Comparison of ENCODE assay signal across 16 cellular contexts in genomic region chr1:206757524-206758266, GRCh38. TPM values are rescaled to one million over a fixed set of nuclear protein-coding genes. Genes with fewer than 3 reads are reported as not detected.
DNase-seq lines count a peak whose midpoint lies in the region; ATAC-seq, FAIRE-seq and TF ChIP-seq lines count a peak whose summit lies in the region.
"Had no signal": no experiment of that assay in that cellular context is flagged by ENCODE, and none has a peak within 500 bp of the region (broad histone marks: within the 10 kb centered on the region; RNA-seq: fewer than 3 reads in every experiment).

No MANE protein-coding gene starts in this region.

- H3K4me2 ChIP-seq in OCI-LY7 (ENCODE audit: low read length) = peak overlapping the region; percentile 18; the same call in 1 of the 2 replicates

- TF ChIP-seq CTCF in OCI-LY7 (conservative IDR thresholded peaks at IDR 0.05; ENCODE audit: low read length) = no peak
- no peak for TF ChIP-seq CTCF in bronchial epithelial cell (IDR thresholded peaks at IDR 0.05; ENCODE audit: insufficient read depth, low read length, severe bottlenecking)

- peaks cover 9% of the 10 kb centered on the region for H3K4me1 ChIP-seq in OCI-LY7 (ENCODE audit: insufficient read depth, low read length, poor library complexity, severe bottlenecking)
- H3K4me1 ChIP-seq: upper lobe of left lung had no signal

- H3K27ac ChIP-seq in OCI-LY7 (ENCODE audit: low read depth, low read length, poor library complexity, severe bottlenecking) = no peak overlapping the region

- FAIRE-seq in bronchial epithelial cell (lab: Jason Lieb, UNC) = no peak
- FAIRE-seq: keratinocyte had no signal

- H4K20me1 ChIP-seq in OCI-LY7 (ENCODE audit: insufficient read depth, low read length) = no peaks in the 10 kb centered on the region

- no peaks in the 10 kb centered on the region for H3K79me2 ChIP-seq in OCI-LY7 (ENCODE audit: insufficient read depth, low read depth, low read length)

- peaks cover 19% of the 10 kb centered on the region for H3K4me1 Mint-ChIP-seq in activated naive CD8-positive, alpha-beta T cell treated with anti-CD3 and anti-CD28 coated beads, Interleukin-2, amount 10 ng/mL, durations not matched to agents 7 days and 5 days
- peaks cover 18% of the 10 kb centered on the region for H3K4me1 Mint-ChIP-seq in activated naive CD8-positive, alpha-beta T cell treated with anti-CD3 and anti-CD28 coated beads for 36 hours

- H3K4me3 Mint-ChIP-seq in activated naive CD8-positive, alpha-beta T cell treated with anti-CD3 and anti-CD28 coated beads, Interleukin-2, amount 10 ng/mL, durations not matched to agents 7 days and 5 days = no peak overlapping the region
- H3K4me3 Mint-ChIP-seq in activated naive CD8-positive, alpha-beta T cell treated with anti-CD3 and anti-CD28 coated beads for 36 hours = no peak overlapping the region
- H3K4me3 Mint-ChIP-seq: IgD-negative memory B cell had no signal

- no peak overlapping the region for H3K27ac Mint-ChIP-seq in activated naive CD8-positive, alpha-beta T cell treated with anti-CD3 and anti-CD28 coated beads, Interleukin-2, amount 10 ng/mL, durations not matched to agents 7 days and 5 days
- H3K27ac Mint-ChIP-seq in activated naive CD8-positive, alpha-beta T cell treated with anti-CD3 and anti-CD28 coated beads for 36 hours = no peak overlapping the region
- H3K27ac Mint-ChIP-seq: IgD-negative memory B cell had no signal

- H2AFZ ChIP-seq in OCI-LY7 (ENCODE audit: low read length) = peak overlapping the region; percentile 92

- POLR2A ChIA-PET in activated naive CD8-positive, alpha-beta T cell treated with anti-CD3 and anti-CD28 coated beads, Interleukin-2, amount 10 ng/mL, durations not matched to agents 7 days and 5 days (lab: Charles Lee) = interaction anchor here (1.9 kb wide), 1 partner anchor 11 kb away, joined by 10 read pairs; no protein-coding TSS in a partner anchor
- POLR2A ChIA-PET in OCI-LY7 (lab: Charles Lee) = interaction anchor here (0.6 to 1.1 kb wide), 2 partner anchors 9 to 643 kb away, joined by 3 read pairs; no protein-coding TSS in a partner anchor

- no peaks in the 10 kb centered on the region for H3K9me2 ChIP-seq in OCI-LY7 (ENCODE audit: insufficient read depth, low read length)

- H3K4me3 ChIP-seq in OCI-LY7 (ENCODE audit: low read depth, low read length, poor library complexity, severe bottlenecking) (no peak overlapping the region), bronchial epithelial cell (ENCODE audit: low read depth, low read length) (no peak overlapping the region)
- H3K4me3 ChIP-seq: upper lobe of left lung had no signal

- CTCF ChIA-PET in OCI-LY7 (lab: Charles Lee; ENCODE audit: unreplicated experiment) = no interaction called here

- H3K27me3 Mint-ChIP-seq in activated naive CD8-positive, alpha-beta T cell treated with anti-CD3 and anti-CD28 coated beads, Interleukin-2, amount 10 ng/mL, durations not matched to agents 7 days and 5 days = peaks cover 6% of the 10 kb centered on the region
- peaks cover under 1% of the 10 kb centered on the region for H3K27me3 Mint-ChIP-seq in activated naive CD8-positive, alpha-beta T cell treated with anti-CD3 and anti-CD28 coated beads for 36 hours

- H3K9me3 Mint-ChIP-seq in activated naive CD8-positive, alpha-beta T cell treated with anti-CD3 and anti-CD28 coated beads, Interleukin-2, amount 10 ng/mL, durations not matched to agents 7 days and 5 days = peaks cover 7% of the 10 kb centered on the region
- H3K9me3 Mint-ChIP-seq in activated naive CD8-positive, alpha-beta T cell treated with anti-CD3 and anti-CD28 coated beads for 36 hours = no peaks in the 10 kb centered on the region
- H3K9me3 Mint-ChIP-seq: IgD-negative memory B cell had no signal

- H3K27me3 ChIP-seq in bronchial epithelial cell (ENCODE audit: control insufficient read depth, insufficient read depth, low read length) = no peaks in the 10 kb centered on the region
- H3K27me3 ChIP-seq: upper lobe of left lung had no signal

- peaks cover 14% of the 10 kb centered on the region for H3K36me3 Mint-ChIP-seq in activated naive CD8-positive, alpha-beta T cell treated with anti-CD3 and anti-CD28 coated beads, Interleukin-2, amount 10 ng/mL, durations not matched to agents 7 days and 5 days
- no peaks in the 10 kb centered on the region for H3K36me3 Mint-ChIP-seq in activated naive CD8-positive, alpha-beta T cell treated with anti-CD3 and anti-CD28 coated beads for 36 hours

- no peaks in the 10 kb centered on the region for H3K36me3 ChIP-seq in OCI-LY7 (ENCODE audit: insufficient read depth, low read length)
- H3K36me3 ChIP-seq in bronchial epithelial cell (ENCODE audit: control insufficient read depth, insufficient read depth, low read length) = no peaks in the 10 kb centered on the region
- H3K36me3 ChIP-seq: upper lobe of left lung had no signal

- peak; percentile 87 for ATAC-seq in activated naive CD8-positive, alpha-beta T cell treated with anti-CD3 and anti-CD28 coated beads, Interleukin-2, amount 10 ng/mL, durations not matched to agents 7 days and 5 days (ENCODE audit: low read depth)
- ATAC-seq in left colon = no peak

- no peaks in the 10 kb centered on the region for H3K9me3 ChIP-seq in OCI-LY7 (ENCODE audit: low read length)
- H3K9me3 ChIP-seq: upper lobe of left lung had no signal

- no TSS peak for BruUV-seq in OCI-LY7 (replicated peaks; lab: Mats Ljungman, UMichigan)

- DNase-seq in activated naive CD8-positive, alpha-beta T cell treated with anti-CD3 and anti-CD28 coated beads, Interleukin-2, amount 10 ng/mL, durations not matched to agents 7 days and 5 days = no peak
- no peak for DNase-seq in activated naive CD8-positive, alpha-beta T cell treated with anti-CD3 and anti-CD28 coated beads for 36 hours
- peak; percentile 40 for DNase-seq in OCI-LY7 (ENCODE audit: low spot score)
- peak; percentile 38 for DNase-seq in bronchial epithelial cell (ENCODE audit: low read depth)
- DNase-seq in C1 segment of cervical spinal cord (lab: John Stamatoyannopoulos, UW) = no peak
- DNase-seq in nucleus accumbens (lab: John Stamatoyannopoulos, UW) = no peak
- DNase-seq in NCI-H510A treated with DMSO at 0.1 percent for 48 hours (lab: John Stamatoyannopoulos, UW) = no peak
- no peak for DNase-seq in left colon
- DNase-seq: glutamatergic neuron, NCI-H1436 treated with DMSO at 0.1 percent for 48 hours, posterior cingulate gyrus, upper lobe of left lung had no signal

- intact Hi-C loops in OCI-LY7 (cut with micrococcal nuclease; ENCODE audit: unreplicated experiment) = no loop called here
- intact Hi-C loops in left colon (cut with DNase I, micrococcal nuclease) = no loop called here

RNA-seq across cellular contexts. Expression of gene IL19, which starts 12.9 kb away (rescaled TPM):
- total RNA-seq in activated naive CD8-positive, alpha-beta T cell treated with anti-CD3 and anti-CD28 coated beads, Interleukin-2, amount 10 ng/mL, durations not matched to agents 7 days and 5 days = not detected
- not detected for total RNA-seq in activated naive CD8-positive, alpha-beta T cell treated with anti-CD3 and anti-CD28 coated beads for 36 hours
- total RNA-seq in OCI-LY7 (2014; rRNA removed; shearing (Covaris generic)) = not detected in 2 replicates
- total RNA-seq in OCI-LY7 (2022) (not detected in 2 replicates), bronchial epithelial cell (0.13 TPM in 1 of 2 replicates, not detected in the other), left colon (not detected)
- total RNA-seq: cardiac septum, NCI-H460, upper lobe of left lung had no signal

RNA-seq across cellular contexts. Expression of gene IL10, which starts 14.6 kb away (rescaled TPM):
- total RNA-seq in activated naive CD8-positive, alpha-beta T cell treated with anti-CD3 and anti-CD28 coated beads, Interleukin-2, amount 10 ng/mL, durations not matched to agents 7 days and 5 days = under 1 TPM in 1 of 2 experiments, not detected in 1; 0.17 TPM
- not detected for total RNA-seq in activated naive CD8-positive, alpha-beta T cell treated with anti-CD3 and anti-CD28 coated beads for 36 hours
- total RNA-seq in OCI-LY7 (2014; rRNA removed; shearing (Covaris generic)) = not detected in 2 replicates
- total RNA-seq in OCI-LY7 (2022) = not detected in 2 replicates
- total RNA-seq in bronchial epithelial cell = not detected in 2 replicates
- total RNA-seq in left colon = 1 to 10 TPM; 1.1 to 1.5 TPM
- total RNA-seq: NCI-H460 had no signal

Comparison
In these comparisons a context has a peak if more than half of its experiments do, and no peak if none do; other contexts are left out.
1. DNase-seq: peak in OCI-LY7 (single experiment) and bronchial epithelial cell (single experiment); none in activated naive CD8-positive, alpha-beta T cell treated with anti-CD3 and anti-CD28 coated beads, Interleukin-2, amount 10 ng/mL, durations not matched to agents 7 days and 5 days (single experiment), activated naive CD8-positive, alpha-beta T cell treated with anti-CD3 and anti-CD28 coated beads for 36 hours (single experiment), C1 segment of cervical spinal cord (0 of 14), nucleus accumbens (0 of 56), NCI-H510A treated with DMSO at 0.1 percent for 48 hours (single experiment) and left colon (0 of 2).